9 cellular contexts compared by ENCODE assay signal in genomic region chr1:59150537-59151386, GRCh38.
DNase-seq lines count a peak whose midpoint lies in the region; ATAC-seq, FAIRE-seq and TF ChIP-seq lines count a peak whose summit lies in the region.
"Had no signal": no experiment of that assay in that cellular context is flagged by ENCODE, and none has a peak within 500 bp of the region (broad histone marks: within the 10 kb centered on the region; RNA-seq: fewer than 3 reads in every experiment).

No MANE protein-coding gene starts in this region.

- H3K27ac ChIP-seq in GM12878 (ENCODE audit: control insufficient read depth, insufficient read depth) = no peak overlapping the region

- peak overlapping the region; percentile 15; the same call in 1 of the 2 replicates for H3K4me3 ChIP-seq in GM12878

- H3K4me1 ChIP-seq in GM12878 (ENCODE audit: control insufficient read depth, insufficient read depth, low read length) = peaks cover 18% of the 10 kb centered on the region

- CTCF ChIA-PET in GM12878 (lab: Yijun Ruan, JAX) = interaction anchor here (0.6 to 1.4 kb wide), 3 partner anchors 65 to 662 kb away, joined by 3 read pairs; no protein-coding TSS in a partner anchor

- H3K27ac Mint-ChIP-seq in stimulated activated naive CD8-positive, alpha-beta T cell treated with anti-CD3 and anti-CD28 coated beads, Interleukin-15, Interleukin-2, amounts not matched to agents 100 ng/mL and 50 ng/mL, for 24 hours = peak overlapping the region; percentile 45

- 0 out of 2 replicates have a peak overlapping the region, but pooled peaks have one; percentile 4 for H3K9ac ChIP-seq in GM12878 (ENCODE audit: control insufficient read depth, insufficient read depth, low read length)

- no peaks in the 10 kb centered on the region for H3K36me3 ChIP-seq in GM12878 (ENCODE audit: control insufficient read depth in 2 of 2, insufficient read depth in 2 of 2, low read length in 1 of 2)

- in situ Hi-C loops in GM12878 (cut with MboI) = no loop called here

- no peak for TF ChIP-seq CTCF in GM12878 (IDR thresholded peaks at IDR 0.05 in 2 of 3, conservative IDR thresholded peaks at IDR 0.05 in 1 of 3; ENCODE audit: control insufficient read depth in 2 of 3, extremely low read depth in 1 of 3, insufficient read depth in 1 of 3, low read depth in 3 of 3, low read length in 3 of 3)

- no peak for TF ChIP-seq POLR2A in H54 (IDR thresholded peaks at IDR 0.05; ENCODE audit: low read depth, low read length)
- no peak for TF ChIP-seq POLR2A in GM12878 (IDR thresholded peaks at IDR 0.05; ENCODE audit: low read depth, low read length)

- H3K9me3 ChIP-seq in GM12878 (replicated peaks; ENCODE audit: control insufficient read depth, insufficient read depth, low read length) = no peaks in the 10 kb centered on the region

- peak overlapping the region; percentile 57 for H3K4me2 ChIP-seq in GM12878 (ENCODE audit: control insufficient read depth, insufficient read depth)

- RAD21 ChIA-PET in GM12878 (lab: Charles Lee; ENCODE audit: unreplicated experiment) = interaction anchor here (0.5 to 1.9 kb wide), 6 partner anchors 8 to 548 kb away, joined by 3 to 7 read pairs (median 5); no protein-coding TSS in a partner anchor

- DNase-seq in SIG-M5 treated with dmso at 0.1 percent for 504 hours (lab: John Stamatoyannopoulos, UW; ENCODE audit: unreplicated experiment) (peak; percentile 27), SIG-M5 (lab: John Stamatoyannopoulos, UW) (no peak), H54 (ENCODE audit: insufficient read length, low spot score) (peak; percentile 68), NCI-H1694 (lab: John Stamatoyannopoulos, UW) (peak; percentile 61), GM12878 (ENCODE audit: low read depth, low spot score) (peak; percentile 61), kidney glomerular epithelial cell (lab: John Stamatoyannopoulos, UW) (peak; percentile 98), NCI-H1048 (lab: John Stamatoyannopoulos, UW) (no peak)

- H3K27me3 Mint-ChIP-seq in stimulated activated naive CD8-positive, alpha-beta T cell treated with anti-CD3 and anti-CD28 coated beads, Interleukin-15, Interleukin-2, amounts not matched to agents 100 ng/mL and 50 ng/mL, for 24 hours = no peaks in the 10 kb centered on the region

- H3K9me3 Mint-ChIP-seq in stimulated activated naive CD8-positive, alpha-beta T cell treated with anti-CD3 and anti-CD28 coated beads, Interleukin-15, Interleukin-2, amounts not matched to agents 100 ng/mL and 50 ng/mL, for 24 hours = no peaks in the 10 kb centered on the region

- peak; percentile 95 for FAIRE-seq in H54 (lab: Jason Lieb, UNC)
- peak; percentile 83 for FAIRE-seq in GM12878 (lab: Jason Lieb, UNC)
- FAIRE-seq: colon had no signal

- no peaks in the 10 kb centered on the region for H3K27me3 ChIP-seq in GM12878 (replicated peaks in 1 of 2; ENCODE audit: control insufficient read depth in 2 of 2, insufficient read depth in 2 of 2, low read length in 1 of 2)

- no TSS peak for BruUV-seq in GM12878 (replicated peaks; lab: Mats Ljungman, UMichigan)

- WGBS in GM12878 (ENCODE audit: insufficient coverage, insufficient replicate concordance, low lambda C conversion rate, missing lambda C conversion rate) = 30% methylated on average over 4 of the region's 4 CpGs

- SMC1A ChIA-PET in GM12878 (lab: Charles Lee; ENCODE audit: uncharacterized antibody, unreplicated experiment) = interaction anchor here (0.6 to 1.3 kb wide), 6 partner anchors 8 to 629 kb away, joined by 3 to 4 read pairs (median 3); no protein-coding TSS in a partner anchor

- peak; percentile 48 for ATAC-seq in GM12878

- H3K4me3 Mint-ChIP-seq in stimulated activated naive CD8-positive, alpha-beta T cell treated with anti-CD3 and anti-CD28 coated beads, Interleukin-15, Interleukin-2, amounts not matched to agents 100 ng/mL and 50 ng/mL, for 24 hours = no peak overlapping the region

- no peaks in the 10 kb centered on the region for H3K36me3 Mint-ChIP-seq in stimulated activated naive CD8-positive, alpha-beta T cell treated with anti-CD3 and anti-CD28 coated beads, Interleukin-15, Interleukin-2, amounts not matched to agents 100 ng/mL and 50 ng/mL, for 24 hours (ENCODE audit: low read depth)

- no peak for TF ChIP-seq RAD21 in GM12878 (IDR thresholded peaks at IDR 0.05; ENCODE audit: insufficient read depth, low read depth, low read length)

- intact Hi-C loops in GM12878 (cut with micrococcal nuclease; ENCODE audit: unreplicated experiment) = no loop called here

- H2AFZ ChIP-seq in GM12878 (ENCODE audit: control insufficient read depth, low read depth, low read length) = peak overlapping the region; percentile 20

- POLR2A ChIA-PET in GM12878 (lab: Charles Lee) = no interaction called here

- H3K79me2 ChIP-seq in GM12878 (ENCODE audit: control insufficient read depth, insufficient read depth, low read length) = no peaks in the 10 kb centered on the region

- TF ChIP-seq EP300 in GM12878 (IDR thresholded peaks at IDR 0.05; ENCODE audit: borderline replicate concordance in 1 of 2, control insufficient read depth in 1 of 2, low read depth in 2 of 2, low read length in 2 of 2) = 0 out of 4 replicates have a peak, but pooled peaks of 1 of the 2 experiments have one; percentile 3

- H3K4me1 Mint-ChIP-seq in stimulated activated naive CD8-positive, alpha-beta T cell treated with anti-CD3 and anti-CD28 coated beads, Interleukin-15, Interleukin-2, amounts not matched to agents 100 ng/mL and 50 ng/mL, for 24 hours (ENCODE audit: low read depth) = peaks cover 26% of the 10 kb centered on the region

- no peaks in the 10 kb centered on the region for H4K20me1 ChIP-seq in GM12878 (ENCODE audit: control insufficient read depth, insufficient read depth)

TF ChIP-seq in GM12878, 131 proteins besides CTCF, POLR2A, EP300 and RAD21 (continues in another document):
- TF ChIP-seq RB1 (IDR thresholded peaks at IDR 0.05; ENCODE audit: borderline replicate concordance) (no peak), SMC3 (IDR thresholded peaks at IDR 0.05; ENCODE audit: borderline replicate concordance, low read length) (no peak), IRF5 (IDR thresholded peaks at IDR 0.05; ENCODE audit: borderline replicate concordance) (no peak), REST (IDR thresholded peaks at IDR 0.05; ENCODE audit: low read depth, low read length) (no peak), BACH1 (IDR thresholded peaks at IDR 0.05; ENCODE audit: borderline replicate concordance) (no peak), PKNOX1 (IDR thresholded peaks at IDR 0.05) (peak; percentile 83)

Comparison
In these comparisons a context has a peak if more than half of its experiments do, and no peak if none do; other contexts are left out.
1. DNase-seq: peak in SIG-M5 treated with dmso at 0.1 percent for 504 hours (single experiment), H54 (single experiment), NCI-H1694 (single experiment), GM12878 (single experiment) and kidney glomerular epithelial cell (single experiment); none in SIG-M5 (single experiment) and NCI-H1048 (single experiment).